Comparison of ENCODE assay signal across 14 cellular contexts in the genomic region with DNA sequence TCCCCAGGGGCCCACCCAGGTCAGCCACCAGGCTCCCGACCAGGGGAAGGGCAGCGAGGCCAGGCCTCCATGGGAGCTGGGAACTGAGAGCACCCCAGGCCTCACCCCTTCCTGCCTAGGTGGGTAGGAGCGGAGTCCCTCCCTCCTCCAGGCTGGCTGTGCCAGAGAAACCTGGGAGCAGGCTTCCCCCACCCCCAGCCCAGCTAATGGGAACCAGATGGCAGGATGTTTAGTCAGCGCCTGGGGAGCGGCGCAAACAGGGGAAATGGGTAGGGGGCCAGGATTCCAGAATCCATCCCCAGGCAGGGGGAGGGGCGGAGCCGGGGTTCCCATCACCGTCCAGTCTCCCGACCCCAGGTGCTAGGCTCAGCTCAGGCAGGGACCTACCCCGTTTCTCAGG. TPM values are rescaled to one million over a fixed set of nuclear protein-coding genes. Genes with fewer than 3 reads are reported as not detected.
DNase-seq lines count a peak whose midpoint lies in the region; ATAC-seq and TF ChIP-seq lines count a peak whose summit lies in the region.
"Had no signal": no experiment of that assay in that cellular context is flagged by ENCODE, and none has a peak within 500 bp of the region (broad histone marks: within the 10 kb centered on the region; RNA-seq: fewer than 3 reads in every experiment).

No MANE protein-coding gene starts in this region.

- H4K20me1 ChIP-seq in fibroblast of lung (ENCODE audit: control insufficient read depth, extremely low read depth, insufficient read depth, low read length): no peaks in the 10 kb centered on the region

- H3K27ac ChIP-seq in fibroblast of lung (ENCODE audit: insufficient read depth, low read length): peak overlapping the region; percentile 17
- H3K27ac ChIP-seq: body of pancreas had no signal

- no peak overlapping the region for H3K4me3 Mint-ChIP-seq in osteocyte (ENCODE audit: unreplicated experiment)

- no peaks in the 10 kb centered on the region for H3K27me3 ChIP-seq in fibroblast of lung (ENCODE audit: control insufficient read depth, insufficient read depth, low read length)
- H3K27me3 ChIP-seq: body of pancreas, right lobe of liver had no signal

- ATAC-seq in HG02884 (IDR thresholded peaks at IDR 0.05; ENCODE audit: unreplicated experiment) (no peak), HG03521 (IDR thresholded peaks at IDR 0.05; ENCODE audit: unreplicated experiment) (no peak), GM21619 (IDR thresholded peaks at IDR 0.05; ENCODE audit: unreplicated experiment) (no peak)
- ATAC-seq: body of pancreas had no signal

- H2AFZ ChIP-seq in fibroblast of lung (ENCODE audit: low read length): no peak overlapping the region

- H3K79me2 ChIP-seq in fibroblast of lung (ENCODE audit: control insufficient read depth, insufficient read depth, low read length): no peaks in the 10 kb centered on the region

- no peaks in the 10 kb centered on the region for H3K9me3 Mint-ChIP-seq in osteocyte (ENCODE audit: unreplicated experiment)

- no peak for TF ChIP-seq CTCF in fibroblast of lung (conservative IDR thresholded peaks at IDR 0.05 in 1 of 2, IDR thresholded peaks at IDR 0.05 in 1 of 2; ENCODE audit: low read depth in 1 of 2, low read length in 2 of 2)
- TF ChIP-seq CTCF in osteocyte (IDR thresholded peaks at IDR 0.05): no peak

- peak overlapping the region; percentile 91 for H3K27ac Mint-ChIP-seq in osteocyte (ENCODE audit: unreplicated experiment)

- H3K4me3 ChIP-seq in fibroblast of lung (replicated peaks in 1 of 4; ENCODE audit: control extremely low read depth in 1 of 4, insufficient read depth in 1 of 4, low read depth in 3 of 4, low read length in 4 of 4): no peak overlapping the region
- H3K4me3 ChIP-seq: body of pancreas, right lobe of liver had no signal

- H3K4me2 ChIP-seq in fibroblast of lung (ENCODE audit: extremely low read depth, insufficient read depth, low read length): no peak overlapping the region

- H3K36me3 ChIP-seq in fibroblast of lung (ENCODE audit: control insufficient read depth, insufficient read depth, low read length): no peaks in the 10 kb centered on the region
- H3K36me3 ChIP-seq: right lobe of liver had no signal

- H3K4me1 ChIP-seq in fibroblast of lung (ENCODE audit: control insufficient read depth, extremely low read depth, insufficient read depth, low read length): peaks cover 19% of the 10 kb centered on the region
- H3K4me1 ChIP-seq: right lobe of liver had no signal

- H3K9ac ChIP-seq in fibroblast of lung (ENCODE audit: insufficient read depth, low read length): no peak overlapping the region

- H3K4me1 Mint-ChIP-seq in osteocyte (ENCODE audit: unreplicated experiment): peaks cover 47% of the 10 kb centered on the region

- H3K9me3 ChIP-seq in fibroblast of lung (ENCODE audit: control insufficient read depth, insufficient read depth, low read depth, low read length): no peaks in the 10 kb centered on the region
- H3K9me3 ChIP-seq: body of pancreas, right lobe of liver had no signal

- no peaks in the 10 kb centered on the region for H3K36me3 Mint-ChIP-seq in osteocyte (ENCODE audit: unreplicated experiment)

- H3K27me3 Mint-ChIP-seq in osteocyte (ENCODE audit: unreplicated experiment): no peaks in the 10 kb centered on the region

- peak; percentile 55 for DNase-seq in DMS 273 treated with DMSO at 0.1 percent for 48 hours (lab: John Stamatoyannopoulos, UW)
- DNase-seq in NCI-H446 (lab: John Stamatoyannopoulos, UW): peak; percentile 49 to 64
- peak; percentile 30 to 79 for DNase-seq in fibroblast of lung (ENCODE audit: low read depth in 2 of 2)
- DNase-seq in osteocyte (ENCODE audit: extremely low spot score, unreplicated experiment): no peak
- DNase-seq in NOMO-1 treated with DMSO at 0.1 percent for 48 hours (lab: John Stamatoyannopoulos, UW; ENCODE audit: unreplicated experiment): no peak
- DNase-seq: body of pancreas, KG1, NCI-H748 treated with DMSO at 0.1 percent for 48 hours, right lobe of liver had no signal

RNA-seq across cellular contexts. Expression of a gene that starts 6.7 kb away (rescaled TPM):
- total RNA-seq in fibroblast of lung (7.3 and 10.5 TPM in 2 replicates), osteocyte (55.7 and 60.3 TPM in 2 replicates)
- polyA plus RNA-seq in fibroblast of lung: 10.4 and 17.1 TPM in 2 replicates
- 19.7 and 34.0 TPM in 2 replicates for polyA plus RNA-seq in fibroblast of lung (2012)
- polyA minus RNA-seq in fibroblast of lung (ENCODE audit: low replicate concordance): 17.3 and 27.3 TPM in 2 replicates

RNA-seq across cellular contexts. Expression of a gene that starts 17.7 kb away (rescaled TPM):
- total RNA-seq in fibroblast of lung (10.1 and 18.7 TPM in 2 replicates), osteocyte (1,581 and 1,633 TPM in 2 replicates)
- 21.4 and 61.7 TPM in 2 replicates for polyA plus RNA-seq in fibroblast of lung
- 38.1 and 143 TPM in 2 replicates for polyA plus RNA-seq in fibroblast of lung (2012)
- 40.5 and 212 TPM in 2 replicates for polyA minus RNA-seq in fibroblast of lung (ENCODE audit: low replicate concordance)
- total RNA-seq: T-helper 2 cell treated with Interferon-gamma antibody and Interleukin-4, amounts not matched to agents 100 ng/mL and 5 ng/mL, for 36 hours had no signal

RNA-seq across cellular contexts. Expression of a gene that starts 31.2 kb away (rescaled TPM):
- total RNA-seq in fibroblast of lung (1.8 and 3.1 TPM in 2 replicates), osteocyte (2.5 TPM in 2 replicates)
- polyA plus RNA-seq in fibroblast of lung: 0.08 TPM in 1 of 2 replicates, not detected in the other
- polyA plus RNA-seq in fibroblast of lung (2012): 0.14 TPM in 2 replicates
- polyA minus RNA-seq in fibroblast of lung (ENCODE audit: low replicate concordance): 0.98 TPM in 1 of 2 replicates, not detected in the other

RNA-seq across cellular contexts. Expression of a gene that starts 40.4 kb away (rescaled TPM):
- total RNA-seq in fibroblast of lung (not detected in 2 replicates), osteocyte (0.21 and 0.39 TPM in 2 replicates)
- polyA plus RNA-seq in fibroblast of lung: not detected in 2 replicates
- not detected in 2 replicates for polyA plus RNA-seq in fibroblast of lung (2012)
- polyA minus RNA-seq in fibroblast of lung (ENCODE audit: low replicate concordance): not detected in 2 replicates
- total RNA-seq: body of pancreas; mucosa of gallbladder; T-helper 2 cell treated with Interferon-gamma antibody and Interleukin-4, amounts not matched to agents 100 ng/mL and 5 ng/mL, for 36 hours had no signal

Comparison
In these comparisons a context has a peak if more than half of its experiments do, and no peak if none do; other contexts are left out.
1. DNase-seq: peak in DMS 273 treated with DMSO at 0.1 percent for 48 hours (single experiment), NCI-H446 (2 of 2) and fibroblast of lung (2 of 2); none in osteocyte (single experiment) and NOMO-1 treated with DMSO at 0.1 percent for 48 hours (single experiment).
2. RNA of a gene that starts 17.7 kb away (total RNA-seq): 1,581 to 1,633 TPM in osteocyte; 10.1 to 18.7 TPM in fibroblast of lung; every median in the first group is over 10 times any median in the second.